1 cellular context compared by ENCODE assay signal in genomic region chr16:704552-705380, GRCh38.
TF ChIP-seq lines count a peak whose summit lies in the region.

No MANE protein-coding gene starts in this region.

TF ChIP-seq in GM23338, 12 proteins besides CTCF, POLR2A, EP300 and RAD21 (continued from another document):
- TF ChIP-seq, protein P1, sequence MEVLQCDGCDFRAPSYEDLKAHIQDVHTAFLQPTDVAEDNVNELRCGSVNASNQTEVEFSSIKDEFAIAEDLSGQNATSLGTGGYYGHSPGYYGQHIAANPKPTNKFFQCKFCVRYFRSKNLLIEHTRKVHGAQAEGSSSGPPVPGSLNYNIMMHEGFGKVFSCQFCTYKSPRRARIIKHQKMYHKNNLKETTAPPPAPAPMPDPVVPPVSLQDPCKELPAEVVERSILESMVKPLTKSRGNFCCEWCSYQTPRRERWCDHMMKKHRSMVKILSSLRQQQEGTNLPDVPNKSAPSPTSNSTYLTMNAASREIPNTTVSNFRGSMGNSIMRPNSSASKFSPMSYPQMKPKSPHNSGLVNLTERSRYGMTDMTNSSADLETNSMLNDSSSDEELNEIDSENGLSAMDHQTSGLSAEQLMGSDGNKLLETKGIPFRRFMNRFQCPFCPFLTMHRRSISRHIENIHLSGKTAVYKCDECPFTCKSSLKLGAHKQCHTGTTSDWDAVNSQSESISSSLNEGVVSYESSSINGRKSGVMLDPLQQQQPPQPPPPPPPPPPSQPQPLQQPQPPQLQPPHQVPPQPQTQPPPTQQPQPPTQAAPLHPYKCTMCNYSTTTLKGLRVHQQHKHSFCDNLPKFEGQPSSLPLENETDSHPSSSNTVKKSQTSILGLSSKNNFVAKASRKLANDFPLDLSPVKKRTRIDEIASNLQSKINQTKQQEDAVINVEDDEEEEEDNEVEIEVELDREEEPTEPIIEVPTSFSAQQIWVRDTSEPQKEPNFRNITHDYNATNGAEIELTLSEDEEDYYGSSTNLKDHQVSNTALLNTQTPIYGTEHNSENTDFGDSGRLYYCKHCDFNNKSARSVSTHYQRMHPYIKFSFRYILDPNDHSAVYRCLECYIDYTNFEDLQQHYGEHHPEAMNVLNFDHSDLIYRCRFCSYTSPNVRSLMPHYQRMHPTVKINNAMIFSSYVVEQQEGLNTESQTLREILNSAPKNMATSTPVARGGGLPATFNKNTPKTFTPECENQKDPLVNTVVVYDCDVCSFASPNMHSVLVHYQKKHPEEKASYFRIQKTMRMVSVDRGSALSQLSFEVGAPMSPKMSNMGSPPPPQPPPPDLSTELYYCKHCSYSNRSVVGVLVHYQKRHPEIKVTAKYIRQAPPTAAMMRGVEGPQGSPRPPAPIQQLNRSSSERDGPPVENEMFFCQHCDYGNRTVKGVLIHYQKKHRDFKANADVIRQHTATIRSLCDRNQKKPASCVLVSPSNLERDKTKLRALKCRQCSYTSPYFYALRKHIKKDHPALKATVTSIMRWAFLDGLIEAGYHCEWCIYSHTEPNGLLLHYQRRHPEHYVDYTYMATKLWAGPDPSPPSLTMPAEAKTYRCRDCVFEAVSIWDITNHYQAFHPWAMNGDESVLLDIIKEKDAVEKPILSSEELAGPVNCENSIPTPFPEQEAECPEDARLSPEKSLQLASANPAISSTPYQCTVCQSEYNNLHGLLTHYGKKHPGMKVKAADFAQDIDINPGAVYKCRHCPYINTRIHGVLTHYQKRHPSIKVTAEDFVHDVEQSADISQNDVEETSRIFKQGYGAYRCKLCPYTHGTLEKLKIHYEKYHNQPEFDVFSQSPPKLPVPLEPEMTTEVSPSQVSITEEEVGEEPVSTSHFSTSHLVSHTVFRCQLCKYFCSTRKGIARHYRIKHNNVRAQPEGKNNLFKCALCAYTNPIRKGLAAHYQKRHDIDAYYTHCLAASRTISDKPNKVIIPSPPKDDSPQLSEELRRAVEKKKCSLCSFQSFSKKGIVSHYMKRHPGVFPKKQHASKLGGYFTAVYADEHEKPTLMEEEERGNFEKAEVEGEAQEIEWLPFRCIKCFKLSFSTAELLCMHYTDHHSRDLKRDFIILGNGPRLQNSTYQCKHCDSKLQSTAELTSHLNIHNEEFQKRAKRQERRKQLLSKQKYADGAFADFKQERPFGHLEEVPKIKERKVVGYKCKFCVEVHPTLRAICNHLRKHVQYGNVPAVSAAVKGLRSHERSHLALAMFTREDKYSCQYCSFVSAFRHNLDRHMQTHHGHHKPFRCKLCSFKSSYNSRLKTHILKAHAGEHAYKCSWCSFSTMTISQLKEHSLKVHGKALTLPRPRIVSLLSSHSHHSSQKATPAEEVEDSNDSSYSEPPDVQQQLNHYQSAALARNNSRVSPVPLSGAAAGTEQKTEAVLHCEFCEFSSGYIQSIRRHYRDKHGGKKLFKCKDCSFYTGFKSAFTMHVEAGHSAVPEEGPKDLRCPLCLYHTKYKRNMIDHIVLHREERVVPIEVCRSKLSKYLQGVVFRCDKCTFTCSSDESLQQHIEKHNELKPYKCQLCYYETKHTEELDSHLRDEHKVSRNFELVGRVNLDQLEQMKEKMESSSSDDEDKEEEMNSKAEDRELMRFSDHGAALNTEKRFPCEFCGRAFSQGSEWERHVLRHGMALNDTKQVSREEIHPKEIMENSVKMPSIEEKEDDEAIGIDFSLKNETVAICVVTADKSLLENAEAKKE (CRISPR knock-in tag; IDR thresholded peaks at IDR 0.05) = no peak
